Comparison of ENCODE assay signal across 8 cellular contexts in the genomic region with DNA sequence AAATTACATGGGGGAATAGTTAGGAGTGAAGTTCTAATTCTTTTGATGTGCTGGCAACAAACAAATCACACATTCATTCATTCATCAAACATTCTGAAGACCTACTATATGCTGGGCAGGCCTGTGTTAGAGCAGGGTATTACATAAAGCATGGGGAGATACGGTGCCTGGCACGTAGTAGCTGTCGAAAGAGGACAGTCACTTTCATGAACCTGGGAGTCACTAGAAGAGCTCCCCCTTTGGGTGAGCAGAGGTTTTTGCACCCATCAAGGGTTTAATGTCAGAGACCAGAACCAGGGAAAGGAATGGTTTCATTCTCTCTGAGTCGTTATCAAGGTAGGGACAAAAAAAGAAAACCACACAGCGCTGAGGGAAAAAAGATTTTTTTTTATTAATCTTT. TPM values are rescaled to one million over a fixed set of nuclear protein-coding genes. Genes with fewer than 3 reads are reported as not detected.
DNase-seq lines count a peak whose midpoint lies in the region; ATAC-seq, FAIRE-seq and TF ChIP-seq lines count a peak whose summit lies in the region.

No MANE protein-coding gene starts in this region.

- H3K4me3 Mint-ChIP-seq in activated T-helper 2 cell treated with anti-CD3 and anti-CD28 coated beads, Interferon-gamma antibody, Interleukin-2, Interleukin-4, amounts not matched to agents 10 μg/mL and 5 μg/mL and 100 μg/mL, durations not matched to agents 14 hours and 24 hours and 36 hours (ENCODE audit: low read depth), result no peak overlapping the region

- intact Hi-C loops in activated T-helper 2 cell treated with anti-CD3 and anti-CD28 coated beads, Interferon-gamma antibody, Interleukin-2, Interleukin-4, amounts not matched to agents 10 μg/mL and 5 μg/mL and 100 μg/mL, durations not matched to agents 14 hours and 24 hours and 36 hours (cut with micrococcal nuclease), result loop anchor here (5.0 kb wide), 1 partner anchor 451 kb away; no protein-coding TSS in a partner anchor
- intact Hi-C loops in cardiac septum (cut with DNase I), result loop anchor here (2.0 kb wide), 1 partner anchor 451 kb away; no protein-coding TSS in a partner anchor

- FAIRE-seq in D721Med (lab: Jason Lieb, UNC), result no peak

- TF ChIP-seq CTCF in D721Med (IDR thresholded peaks at IDR 0.05; ENCODE audit: insufficient read depth, missing control alignments), result peak; percentile 43
- TF ChIP-seq CTCF in HL-60 (IDR thresholded peaks at IDR 0.05; ENCODE audit: insufficient read depth, low read length), result peak; percentile 60

- peaks cover 12% of the 10 kb centered on the region for H3K4me1 Mint-ChIP-seq in activated T-helper 2 cell treated with anti-CD3 and anti-CD28 coated beads, Interferon-gamma antibody, Interleukin-2, Interleukin-4, amounts not matched to agents 10 μg/mL and 5 μg/mL and 100 μg/mL, durations not matched to agents 14 hours and 24 hours and 36 hours (ENCODE audit: low read depth)

- peaks cover 48% of the 10 kb centered on the region for H3K27me3 Mint-ChIP-seq in activated T-helper 2 cell treated with anti-CD3 and anti-CD28 coated beads, Interferon-gamma antibody, Interleukin-2, Interleukin-4, amounts not matched to agents 10 μg/mL and 5 μg/mL and 100 μg/mL, durations not matched to agents 14 hours and 24 hours and 36 hours (ENCODE audit: low read depth)

- H3K4me3 ChIP-seq in HL-60 (replicated peaks; ENCODE audit: insufficient read depth, low read length), result no peak overlapping the region

- H3K36me3 Mint-ChIP-seq in activated T-helper 2 cell treated with anti-CD3 and anti-CD28 coated beads, Interferon-gamma antibody, Interleukin-2, Interleukin-4, amounts not matched to agents 10 μg/mL and 5 μg/mL and 100 μg/mL, durations not matched to agents 14 hours and 24 hours and 36 hours (ENCODE audit: low read depth), result no peaks in the 10 kb centered on the region

- H3K27me3 ChIP-seq in HL-60 (ENCODE audit: insufficient read depth, poor library complexity, severe bottlenecking), result peaks cover 38% of the 10 kb centered on the region

- H3K27ac ChIP-seq in HL-60 (replicated peaks), result no peak overlapping the region

- no peak overlapping the region for H3K27ac Mint-ChIP-seq in activated T-helper 2 cell treated with anti-CD3 and anti-CD28 coated beads, Interferon-gamma antibody, Interleukin-2, Interleukin-4, amounts not matched to agents 10 μg/mL and 5 μg/mL and 100 μg/mL, durations not matched to agents 14 hours and 24 hours and 36 hours

- no peak for DNase-seq in D721Med (ENCODE audit: insufficient read length, low spot score)
- DNase-seq in HL-60 (ENCODE audit: low read depth in 1 of 2, low spot score in 1 of 2), result peak; percentile 20 to 51
- peak; percentile 3 for DNase-seq in SKM-1 (lab: John Stamatoyannopoulos, UW; ENCODE audit: unreplicated experiment)
- DNase-seq in left lobe of liver (ENCODE audit: low spot score), result no peak
- DNase-seq in activated T-helper 2 cell treated with anti-CD3 and anti-CD28 coated beads, Interferon-gamma antibody, Interleukin-2, Interleukin-4, amounts not matched to agents 10 μg/mL and 5 μg/mL and 100 μg/mL, durations not matched to agents 14 hours and 24 hours and 36 hours (ENCODE audit: low spot score), result no peak
- DNase-seq in cardiac septum (ENCODE audit: low spot score), result no peak

- no peaks in the 10 kb centered on the region for H3K9me3 Mint-ChIP-seq in activated T-helper 2 cell treated with anti-CD3 and anti-CD28 coated beads, Interferon-gamma antibody, Interleukin-2, Interleukin-4, amounts not matched to agents 10 μg/mL and 5 μg/mL and 100 μg/mL, durations not matched to agents 14 hours and 24 hours and 36 hours

- ATAC-seq in left lobe of liver, result peak; percentile 71
- ATAC-seq in GM21529 (IDR thresholded peaks at IDR 0.05; ENCODE audit: unreplicated experiment), result no peak
- no peak for ATAC-seq in GM21367 (IDR thresholded peaks at IDR 0.05; ENCODE audit: unreplicated experiment)

RNA-seq across cellular contexts. Expression of gene LHX5, which starts 10.0 kb away (rescaled TPM):
- total RNA-seq in left lobe of liver (not detected), cardiac septum (not detected)
- not detected in 2 replicates for total RNA-seq in activated T-helper 2 cell treated with anti-CD3 and anti-CD28 coated beads, Interferon-gamma antibody, Interleukin-2, Interleukin-4, amounts not matched to agents 10 μg/mL and 5 μg/mL and 100 μg/mL, durations not matched to agents 14 hours and 24 hours and 36 hours

RNA-seq across cellular contexts. Expression of gene SDSL, which starts 39.5 kb away (rescaled TPM):
- total RNA-seq in left lobe of liver, result 93.0 TPM
- 0.46 and 0.67 TPM in 2 replicates for total RNA-seq in activated T-helper 2 cell treated with anti-CD3 and anti-CD28 coated beads, Interferon-gamma antibody, Interleukin-2, Interleukin-4, amounts not matched to agents 10 μg/mL and 5 μg/mL and 100 μg/mL, durations not matched to agents 14 hours and 24 hours and 36 hours
- total RNA-seq in cardiac septum, result 11.5 TPM

RNA-seq across cellular contexts. Expression of gene SDS, which starts 58.0 kb away (rescaled TPM):
- total RNA-seq in left lobe of liver (680 TPM), cardiac septum (0.81 TPM)
- not detected in 2 replicates for total RNA-seq in activated T-helper 2 cell treated with anti-CD3 and anti-CD28 coated beads, Interferon-gamma antibody, Interleukin-2, Interleukin-4, amounts not matched to agents 10 μg/mL and 5 μg/mL and 100 μg/mL, durations not matched to agents 14 hours and 24 hours and 36 hours

Comparison
In these comparisons a context has a peak if more than half of its experiments do, and no peak if none do; other contexts are left out.
1. DNase-seq: peak in HL-60 (2 of 2) and SKM-1 (single experiment); none in D721Med (single experiment), left lobe of liver (single experiment), activated T-helper 2 cell treated with anti-CD3 and anti-CD28 coated beads, Interferon-gamma antibody, Interleukin-2, Interleukin-4, amounts not matched to agents 10 μg/mL and 5 μg/mL and 100 μg/mL, durations not matched to agents 14 hours and 24 hours and 36 hours (single experiment) and cardiac septum (single experiment).
2. RNA of gene SDS, which starts 58.0 kb away (total RNA-seq): 680 TPM in left lobe of liver (single experiment); 0.81 TPM in cardiac septum (single experiment) and not detected in activated T-helper 2 cell treated with anti-CD3 and anti-CD28 coated beads, Interferon-gamma antibody, Interleukin-2, Interleukin-4, amounts not matched to agents 10 μg/mL and 5 μg/mL and 100 μg/mL, durations not matched to agents 14 hours and 24 hours and 36 hours; every median in the first group is over 100 times any median in the second.